1 cellular context compared by ENCODE assay signal in the genomic region with DNA sequence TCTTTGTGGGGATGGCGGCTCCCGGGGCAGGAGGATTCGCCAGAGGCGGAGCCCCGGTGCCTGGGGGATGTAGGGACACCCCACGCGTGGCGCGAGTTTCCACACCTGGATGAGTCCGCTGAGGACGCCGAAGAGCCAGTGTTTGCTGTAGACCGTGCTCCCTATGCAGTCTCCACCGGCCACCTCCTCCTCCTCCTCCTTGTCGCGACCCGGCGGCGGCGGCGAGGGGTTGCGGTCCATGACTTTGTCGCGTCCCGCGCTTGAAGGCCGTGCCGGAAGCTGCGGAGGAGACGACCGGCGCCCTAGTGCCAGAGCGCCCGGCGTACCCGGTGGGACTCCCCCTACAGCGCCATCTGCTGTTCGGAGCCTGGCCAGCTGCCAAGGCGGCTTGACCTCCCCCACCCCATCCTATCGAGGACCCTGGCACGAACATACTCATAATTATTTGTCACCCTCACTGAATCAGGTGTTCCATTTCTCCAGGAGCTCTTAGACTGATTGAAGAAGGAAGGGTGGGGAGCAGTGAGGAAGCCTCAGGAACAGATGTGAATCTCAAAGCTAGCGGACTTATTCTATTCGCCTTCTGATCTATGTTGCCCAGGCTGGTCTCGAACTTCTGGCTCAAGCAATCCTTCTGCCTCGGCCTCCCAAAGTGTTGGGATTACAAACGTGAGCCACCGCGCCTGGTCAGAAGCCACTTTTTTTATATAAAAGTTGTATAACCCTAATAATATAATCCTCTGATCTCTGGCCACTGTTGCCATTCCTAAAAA.
A peak's percentile ranks its signal among the peaks of the same experiment; 100 is the strongest.
TF ChIP-seq lines count a peak whose summit lies in the region.

A gene with protein sequence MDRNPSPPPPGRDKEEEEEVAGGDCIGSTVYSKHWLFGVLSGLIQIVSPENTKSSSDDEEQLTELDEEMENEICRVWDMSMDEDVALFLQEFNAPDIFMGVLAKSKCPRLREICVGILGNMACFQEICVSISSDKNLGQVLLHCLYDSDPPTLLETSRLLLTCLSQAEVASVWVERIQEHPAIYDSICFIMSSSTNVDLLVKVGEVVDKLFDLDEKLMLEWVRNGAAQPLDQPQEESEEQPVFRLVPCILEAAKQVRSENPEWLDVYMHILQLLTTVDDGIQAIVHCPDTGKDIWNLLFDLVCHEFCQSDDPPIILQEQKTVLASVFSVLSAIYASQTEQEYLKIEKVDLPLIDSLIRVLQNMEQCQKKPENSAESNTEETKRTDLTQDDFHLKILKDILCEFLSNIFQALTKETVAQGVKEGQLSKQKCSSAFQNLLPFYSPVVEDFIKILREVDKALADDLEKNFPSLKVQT (minus strand): TSS at position 281 of the 773 bp plus-strand sequence. CDS start 41 bp downstream, at position 240.

TF ChIP-seq in HepG2, 621 proteins besides CTCF, POLR2A, EP300 and RAD21 (continued from another document and continues in another):
- TF ChIP-seq, protein P1, sequence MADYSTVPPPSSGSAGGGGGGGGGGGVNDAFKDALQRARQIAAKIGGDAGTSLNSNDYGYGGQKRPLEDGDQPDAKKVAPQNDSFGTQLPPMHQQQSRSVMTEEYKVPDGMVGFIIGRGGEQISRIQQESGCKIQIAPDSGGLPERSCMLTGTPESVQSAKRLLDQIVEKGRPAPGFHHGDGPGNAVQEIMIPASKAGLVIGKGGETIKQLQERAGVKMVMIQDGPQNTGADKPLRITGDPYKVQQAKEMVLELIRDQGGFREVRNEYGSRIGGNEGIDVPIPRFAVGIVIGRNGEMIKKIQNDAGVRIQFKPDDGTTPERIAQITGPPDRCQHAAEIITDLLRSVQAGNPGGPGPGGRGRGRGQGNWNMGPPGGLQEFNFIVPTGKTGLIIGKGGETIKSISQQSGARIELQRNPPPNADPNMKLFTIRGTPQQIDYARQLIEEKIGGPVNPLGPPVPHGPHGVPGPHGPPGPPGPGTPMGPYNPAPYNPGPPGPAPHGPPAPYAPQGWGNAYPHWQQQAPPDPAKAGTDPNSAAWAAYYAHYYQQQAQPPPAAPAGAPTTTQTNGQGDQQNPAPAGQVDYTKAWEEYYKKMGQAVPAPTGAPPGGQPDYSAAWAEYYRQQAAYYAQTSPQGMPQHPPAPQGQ (CRISPR knock-in tag; IDR thresholded peaks at IDR 0.05; ENCODE audit: borderline replicate concordance) = no peak
- no peak; the same call in 1 of the 2 replicates for TF ChIP-seq HCFC1 (IDR thresholded peaks at IDR 0.05; ENCODE audit: low read depth, low read length)
- peak; percentile 55; the same call in 1 of the 2 replicates for TF ChIP-seq ZBTB7B (CRISPR knock-in tag; IDR thresholded peaks at IDR 0.05)
- TF ChIP-seq ZNF614 (CRISPR knock-in tag; IDR thresholded peaks at IDR 0.05; ENCODE audit: borderline replicate concordance) = peak; percentile 74; the same call in 1 of the 2 replicates
- TF ChIP-seq, protein P2, sequence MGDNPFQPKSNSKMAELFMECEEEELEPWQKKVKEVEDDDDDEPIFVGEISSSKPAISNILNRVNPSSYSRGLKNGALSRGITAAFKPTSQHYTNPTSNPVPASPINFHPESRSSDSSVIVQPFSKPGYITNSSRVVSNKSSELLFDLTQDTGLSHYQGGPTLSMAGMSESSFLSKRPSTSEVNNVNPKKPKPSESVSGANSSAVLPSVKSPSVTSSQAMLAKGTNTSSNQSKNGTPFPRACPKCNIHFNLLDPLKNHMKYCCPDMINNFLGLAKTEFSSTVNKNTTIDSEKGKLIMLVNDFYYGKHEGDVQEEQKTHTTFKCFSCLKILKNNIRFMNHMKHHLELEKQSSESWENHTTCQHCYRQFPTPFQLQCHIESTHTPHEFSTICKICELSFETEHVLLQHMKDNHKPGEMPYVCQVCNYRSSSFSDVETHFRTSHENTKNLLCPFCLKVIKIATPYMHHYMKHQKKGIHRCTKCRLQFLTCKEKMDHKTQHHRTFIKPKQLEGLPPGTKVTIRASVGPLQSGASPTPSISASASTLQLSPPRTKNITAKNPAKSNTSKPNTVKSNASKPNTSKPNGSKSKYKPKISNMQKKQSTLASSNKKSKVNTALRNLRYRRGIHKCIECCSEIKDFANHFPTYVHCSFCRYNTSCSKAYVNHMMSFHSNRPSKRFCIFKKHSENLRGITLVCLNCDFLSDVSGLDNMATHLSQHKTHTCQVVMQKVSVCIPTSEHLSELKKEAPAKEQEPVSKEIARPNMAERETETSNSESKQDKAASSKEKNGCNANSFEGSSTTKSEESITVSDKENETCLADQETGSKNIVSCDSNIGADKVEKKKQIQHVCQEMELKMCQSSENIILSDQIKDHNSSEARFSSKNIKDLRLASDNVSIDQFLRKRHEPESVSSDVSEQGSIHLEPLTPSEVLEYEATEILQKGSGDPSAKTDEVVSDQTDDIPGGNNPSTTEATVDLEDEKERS (CRISPR knock-in tag; IDR thresholded peaks at IDR 0.05) = peak; percentile 69; the same call in 1 of the 2 replicates
- TF ChIP-seq ZNF292 (CRISPR knock-in tag; IDR thresholded peaks at IDR 0.05; ENCODE audit: borderline replicate concordance, low read depth) = peak; percentile 56; the same call in 1 of the 2 replicates
- TF ChIP-seq, protein P3, sequence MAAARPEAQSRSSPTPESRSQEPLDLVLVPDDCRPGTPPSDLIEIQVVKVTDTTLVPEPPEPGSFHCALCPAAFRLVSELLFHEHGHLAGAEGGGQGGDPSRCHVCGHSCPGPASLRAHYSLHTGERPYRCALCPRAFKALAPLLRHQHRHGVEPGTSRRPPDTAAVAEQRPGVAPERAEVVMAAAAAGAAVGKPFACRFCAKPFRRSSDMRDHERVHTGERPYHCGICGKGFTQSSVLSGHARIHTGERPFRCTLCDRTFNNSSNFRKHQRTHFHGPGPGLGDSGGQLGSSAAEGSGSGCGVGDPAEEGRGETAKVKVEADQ (CRISPR knock-in tag; IDR thresholded peaks at IDR 0.05; ENCODE audit: borderline replicate concordance) = no peak
- TF ChIP-seq ZNF205 (CRISPR knock-in tag; IDR thresholded peaks at IDR 0.05) = peak; percentile 75; the same call in 1 of the 2 replicates
- TF ChIP-seq, protein P4, sequence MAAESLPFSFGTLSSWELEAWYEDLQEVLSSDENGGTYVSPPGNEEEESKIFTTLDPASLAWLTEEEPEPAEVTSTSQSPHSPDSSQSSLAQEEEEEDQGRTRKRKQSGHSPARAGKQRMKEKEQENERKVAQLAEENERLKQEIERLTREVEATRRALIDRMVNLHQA (CRISPR knock-in tag; IDR thresholded peaks at IDR 0.05) = no peak
- TF ChIP-seq ZSCAN22 (CRISPR knock-in tag; IDR thresholded peaks at IDR 0.05) = no peak
- peak; percentile 96 for TF ChIP-seq HDAC1 (CRISPR knock-in tag; IDR thresholded peaks at IDR 0.05)
- TF ChIP-seq SNAPC2 (CRISPR knock-in tag; IDR thresholded peaks at IDR 0.05) = peak; percentile 24; the same call in 1 of the 2 replicates
- no peak for TF ChIP-seq ATAD3A (CRISPR knock-in tag; IDR thresholded peaks at IDR 0.05)
- TF ChIP-seq, protein P5, sequence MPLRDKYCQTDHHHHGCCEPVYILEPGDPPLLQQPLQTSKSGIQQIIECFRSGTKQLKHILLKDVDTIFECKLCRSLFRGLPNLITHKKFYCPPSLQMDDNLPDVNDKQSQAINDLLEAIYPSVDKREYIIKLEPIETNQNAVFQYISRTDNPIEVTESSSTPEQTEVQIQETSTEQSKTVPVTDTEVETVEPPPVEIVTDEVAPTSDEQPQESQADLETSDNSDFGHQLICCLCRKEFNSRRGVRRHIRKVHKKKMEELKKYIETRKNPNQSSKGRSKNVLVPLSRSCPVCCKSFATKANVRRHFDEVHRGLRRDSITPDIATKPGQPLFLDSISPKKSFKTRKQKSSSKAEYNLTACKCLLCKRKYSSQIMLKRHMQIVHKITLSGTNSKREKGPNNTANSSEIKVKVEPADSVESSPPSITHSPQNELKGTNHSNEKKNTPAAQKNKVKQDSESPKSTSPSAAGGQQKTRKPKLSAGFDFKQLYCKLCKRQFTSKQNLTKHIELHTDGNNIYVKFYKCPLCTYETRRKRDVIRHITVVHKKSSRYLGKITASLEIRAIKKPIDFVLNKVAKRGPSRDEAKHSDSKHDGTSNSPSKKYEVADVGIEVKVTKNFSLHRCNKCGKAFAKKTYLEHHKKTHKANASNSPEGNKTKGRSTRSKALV (CRISPR knock-in tag; IDR thresholded peaks at IDR 0.05) = no peak; the same call in 1 of the 2 replicates
- TF ChIP-seq SETDB1 (CRISPR knock-in tag; IDR thresholded peaks at IDR 0.05; ENCODE audit: borderline replicate concordance) = no peak
- no peak for TF ChIP-seq IKZF1 (IDR thresholded peaks at IDR 0.05)
- 0 out of 2 replicates have a peak, but pooled peaks have one; percentile 50 for TF ChIP-seq ZFYVE20 (CRISPR knock-in tag; IDR thresholded peaks at IDR 0.05; ENCODE audit: borderline replicate concordance, low read depth)
- TF ChIP-seq WIZ (CRISPR knock-in tag; IDR thresholded peaks at IDR 0.05) = peak; percentile 67; the same call in 1 of the 2 replicates
- peak; percentile 54 to 90; a peak in 1 of 4 replicates for TF ChIP-seq KLF16 (CRISPR knock-in tag; IDR thresholded peaks at IDR 0.05)
- TF ChIP-seq JARID2 (CRISPR knock-in tag; IDR thresholded peaks at IDR 0.05; ENCODE audit: insufficient replicate concordance) = peak; percentile 77
- peak; percentile 48; the same call in 1 of the 2 replicates for TF ChIP-seq FOXO1 (CRISPR knock-in tag; IDR thresholded peaks at IDR 0.05)
- peak; percentile 77 for TF ChIP-seq ERF (CRISPR knock-in tag; IDR thresholded peaks at IDR 0.05)
- TF ChIP-seq, protein P6, sequence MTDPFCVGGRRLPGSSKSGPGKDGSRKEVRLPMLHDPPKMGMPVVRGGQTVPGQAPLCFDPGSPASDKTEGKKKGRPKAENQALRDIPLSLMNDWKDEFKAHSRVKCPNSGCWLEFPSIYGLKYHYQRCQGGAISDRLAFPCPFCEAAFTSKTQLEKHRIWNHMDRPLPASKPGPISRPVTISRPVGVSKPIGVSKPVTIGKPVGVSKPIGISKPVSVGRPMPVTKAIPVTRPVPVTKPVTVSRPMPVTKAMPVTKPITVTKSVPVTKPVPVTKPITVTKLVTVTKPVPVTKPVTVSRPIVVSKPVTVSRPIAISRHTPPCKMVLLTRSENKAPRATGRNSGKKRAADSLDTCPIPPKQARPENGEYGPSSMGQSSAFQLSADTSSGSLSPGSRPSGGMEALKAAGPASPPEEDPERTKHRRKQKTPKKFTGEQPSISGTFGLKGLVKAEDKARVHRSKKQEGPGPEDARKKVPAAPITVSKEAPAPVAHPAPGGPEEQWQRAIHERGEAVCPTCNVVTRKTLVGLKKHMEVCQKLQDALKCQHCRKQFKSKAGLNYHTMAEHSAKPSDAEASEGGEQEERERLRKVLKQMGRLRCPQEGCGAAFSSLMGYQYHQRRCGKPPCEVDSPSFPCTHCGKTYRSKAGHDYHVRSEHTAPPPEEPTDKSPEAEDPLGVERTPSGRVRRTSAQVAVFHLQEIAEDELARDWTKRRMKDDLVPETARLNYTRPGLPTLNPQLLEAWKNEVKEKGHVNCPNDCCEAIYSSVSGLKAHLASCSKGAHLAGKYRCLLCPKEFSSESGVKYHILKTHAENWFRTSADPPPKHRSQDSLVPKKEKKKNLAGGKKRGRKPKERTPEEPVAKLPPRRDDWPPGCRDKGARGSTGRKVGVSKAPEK (CRISPR knock-in tag; IDR thresholded peaks at IDR 0.05; ENCODE audit: borderline replicate concordance) = no peak
- TF ChIP-seq, protein P7, sequence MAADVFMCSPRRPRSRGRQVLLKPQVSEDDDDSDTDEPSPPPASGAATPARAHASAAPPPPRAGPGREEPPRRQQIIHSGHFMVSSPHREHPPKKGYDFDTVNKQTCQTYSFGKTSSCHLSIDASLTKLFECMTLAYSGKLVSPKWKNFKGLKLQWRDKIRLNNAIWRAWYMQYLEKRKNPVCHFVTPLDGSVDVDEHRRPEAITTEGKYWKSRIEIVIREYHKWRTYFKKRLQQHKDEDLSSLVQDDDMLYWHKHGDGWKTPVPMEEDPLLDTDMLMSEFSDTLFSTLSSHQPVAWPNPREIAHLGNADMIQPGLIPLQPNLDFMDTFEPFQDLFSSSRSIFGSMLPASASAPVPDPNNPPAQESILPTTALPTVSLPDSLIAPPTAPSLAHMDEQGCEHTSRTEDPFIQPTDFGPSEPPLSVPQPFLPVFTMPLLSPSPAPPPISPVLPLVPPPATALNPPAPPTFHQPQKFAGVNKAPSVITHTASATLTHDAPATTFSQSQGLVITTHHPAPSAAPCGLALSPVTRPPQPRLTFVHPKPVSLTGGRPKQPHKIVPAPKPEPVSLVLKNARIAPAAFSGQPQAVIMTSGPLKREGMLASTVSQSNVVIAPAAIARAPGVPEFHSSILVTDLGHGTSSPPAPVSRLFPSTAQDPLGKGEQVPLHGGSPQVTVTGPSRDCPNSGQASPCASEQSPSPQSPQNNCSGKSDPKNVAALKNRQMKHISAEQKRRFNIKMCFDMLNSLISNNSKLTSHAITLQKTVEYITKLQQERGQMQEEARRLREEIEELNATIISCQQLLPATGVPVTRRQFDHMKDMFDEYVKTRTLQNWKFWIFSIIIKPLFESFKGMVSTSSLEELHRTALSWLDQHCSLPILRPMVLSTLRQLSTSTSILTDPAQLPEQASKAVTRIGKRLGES (CRISPR knock-in tag; IDR thresholded peaks at IDR 0.05; ENCODE audit: borderline replicate concordance) = no peak
- TF ChIP-seq, protein P8, sequence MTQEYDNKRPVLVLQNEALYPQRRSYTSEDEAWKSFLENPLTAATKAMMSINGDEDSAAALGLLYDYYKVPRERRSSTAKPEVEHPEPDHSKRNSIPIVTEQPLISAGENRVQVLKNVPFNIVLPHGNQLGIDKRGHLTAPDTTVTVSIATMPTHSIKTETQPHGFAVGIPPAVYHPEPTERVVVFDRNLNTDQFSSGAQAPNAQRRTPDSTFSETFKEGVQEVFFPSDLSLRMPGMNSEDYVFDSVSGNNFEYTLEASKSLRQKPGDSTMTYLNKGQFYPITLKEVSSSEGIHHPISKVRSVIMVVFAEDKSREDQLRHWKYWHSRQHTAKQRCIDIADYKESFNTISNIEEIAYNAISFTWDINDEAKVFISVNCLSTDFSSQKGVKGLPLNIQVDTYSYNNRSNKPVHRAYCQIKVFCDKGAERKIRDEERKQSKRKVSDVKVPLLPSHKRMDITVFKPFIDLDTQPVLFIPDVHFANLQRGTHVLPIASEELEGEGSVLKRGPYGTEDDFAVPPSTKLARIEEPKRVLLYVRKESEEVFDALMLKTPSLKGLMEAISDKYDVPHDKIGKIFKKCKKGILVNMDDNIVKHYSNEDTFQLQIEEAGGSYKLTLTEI (CRISPR knock-in tag; conservative IDR thresholded peaks at IDR 0.05) = no peak
- TF ChIP-seq ZNF782 (CRISPR knock-in tag; IDR thresholded peaks at IDR 0.05; ENCODE audit: borderline replicate concordance) = no peak
- TF ChIP-seq MTF2 (CRISPR knock-in tag; IDR thresholded peaks at IDR 0.05; ENCODE audit: borderline replicate concordance) = no peak; the same call in 1 of the 2 replicates
- peak; percentile 87 for TF ChIP-seq POLR2G (IDR thresholded peaks at IDR 0.05; ENCODE audit: low read depth, low read length)
- no peak for TF ChIP-seq ZNF567 (CRISPR knock-in tag; IDR thresholded peaks at IDR 0.05; ENCODE audit: borderline replicate concordance)
- TF ChIP-seq YEATS2 (CRISPR knock-in tag; IDR thresholded peaks at IDR 0.05; ENCODE audit: borderline replicate concordance) = peak; percentile 86
- TF ChIP-seq RELA (CRISPR knock-in tag; IDR thresholded peaks at IDR 0.05) = no peak
- peak; percentile 86; the same call in 1 of the 2 replicates for TF ChIP-seq SIN3A (IDR thresholded peaks at IDR 0.05; ENCODE audit: borderline replicate concordance, low read depth, low read length)
- TF ChIP-seq HMGA1 (CRISPR knock-in tag; conservative IDR thresholded peaks at IDR 0.05) = no peak
- no peak for TF ChIP-seq ZNF776 (CRISPR knock-in tag; IDR thresholded peaks at IDR 0.05)
